38 cellular contexts compared by ENCODE assay signal in the genomic region with DNA sequence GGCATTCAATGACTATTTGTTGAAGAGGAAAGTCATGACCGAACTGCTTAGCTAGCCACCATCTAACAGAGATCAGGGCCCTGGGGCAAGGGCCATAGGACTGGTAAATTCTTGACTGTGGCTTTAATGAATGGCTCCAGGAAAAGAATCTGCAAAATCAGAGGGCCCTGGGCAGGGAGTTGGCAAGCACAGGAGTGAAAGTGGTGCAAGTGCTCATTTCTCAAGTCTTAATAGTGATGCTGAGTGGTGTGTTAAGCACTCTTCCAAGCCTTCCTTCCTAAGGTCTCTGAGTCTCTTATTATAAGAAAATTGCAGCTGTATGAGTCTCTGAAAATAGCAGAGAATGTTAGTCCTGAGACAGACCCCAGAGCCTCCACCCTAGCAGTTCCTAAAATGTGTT.
"Had no signal": no experiment of that assay in that cellular context is flagged by ENCODE, and none has a peak within 500 bp of the region (broad histone marks: within the 10 kb centered on the region; RNA-seq: fewer than 3 reads in every experiment).

No MANE protein-coding gene starts in this region.

- H3K4me3 ChIP-seq: ascending aorta, cardiac muscle cell had no signal

- FAIRE-seq: bronchial epithelial cell, TTC549 had no signal

- ATAC-seq: activated CD4-positive, alpha-beta T cell treated with anti-CD3 and anti-CD28 coated beads for 36 hours; activated CD4-positive, CD25-positive, alpha-beta regulatory T cell treated with anti-CD3 and anti-CD28 coated beads, Interleukin-2, amount 50 U/mL, for 24 hours; activated CD8-positive, alpha-beta memory T cell treated with anti-CD3 and anti-CD28 coated beads, Interleukin-2, amount 10 ng/mL, durations not matched to agents 7 days and 5 days; activated CD8-positive, alpha-beta T cell treated with anti-CD3 and anti-CD28 coated beads, Interleukin-2, amount 10 ng/mL, durations not matched to agents 7 days and 5 days; activated naive CD8-positive, alpha-beta T cell treated with anti-CD3 and anti-CD28 coated beads, Interleukin-2, amount 50 U/mL, for 24 hours; activated T-cell treated with anti-CD3 and anti-CD28 coated beads, Interleukin-2, amount 50 U/mL, for 4 hours; WTC11 had no signal

- H3K4me3 Mint-ChIP-seq: activated CD4-positive, alpha-beta memory T cell treated with anti-CD3 and anti-CD28 coated beads, Interleukin-2, amount 10 ng/mL, durations not matched to agents 7 days and 5 days; activated CD4-positive, alpha-beta T cell treated with anti-CD3 and anti-CD28 coated beads for 36 hours; activated CD4-positive, alpha-beta T cell treated with anti-CD3 and anti-CD28 coated beads, Interleukin-2, amount 10 ng/mL, durations not matched to agents 7 days and 5 days; activated CD8-positive, alpha-beta memory T cell treated with anti-CD3 and anti-CD28 coated beads, Interleukin-2, amount 10 ng/mL, durations not matched to agents 7 days and 5 days; activated CD8-positive, alpha-beta T cell treated with anti-CD3 and anti-CD28 coated beads, Interleukin-2, amount 10 ng/mL, durations not matched to agents 7 days and 5 days; activated naive CD4-positive, alpha-beta T cell treated with anti-CD3 and anti-CD28 coated beads, Interleukin-2, amount 10 ng/mL, durations not matched to agents 7 days and 5 days; activated naive CD4-positive, alpha-beta T cell treated with anti-CD3 and anti-CD28 coated beads, Interleukin-2, amount 50 U/mL, for 24 hours; activated naive CD8-positive, alpha-beta T cell; activated naive CD8-positive, alpha-beta T cell treated with anti-CD3 and anti-CD28 coated beads, Interleukin-2, amount 10 ng/mL, durations not matched to agents 7 days and 5 days; activated naive CD8-positive, alpha-beta T cell treated with anti-CD3 and anti-CD28 coated beads, Interleukin-2, amount 50 U/mL, for 24 hours; activated T-cell treated with anti-CD3 and anti-CD28 coated beads, Interleukin-2, amount 50 U/mL, for 4 hours; brain; T-helper 1 cell treated with Interleukin-12 subunit alpha and Interleukin-12 subunit beta and Interleukin-4 antibody, amounts not matched to agents 30 μg/mL and 1 μg/mL, for 36 hours; T-helper 2 cell treated with Interferon-gamma antibody and Interleukin-4, amounts not matched to agents 5 μg/mL and 100 μg/mL, for 36 hours; WTC11 had no signal

- H3K27ac ChIP-seq: ascending aorta, cardiac muscle cell, VCaP had no signal

- H3K36me3 Mint-ChIP-seq: activated naive CD4-positive, alpha-beta T cell treated with anti-CD3 and anti-CD28 coated beads, Interleukin-2, amount 10 ng/mL, durations not matched to agents 7 days and 5 days; activated naive CD4-positive, alpha-beta T cell treated with anti-CD3 and anti-CD28 coated beads, Interleukin-2, amount 50 U/mL, for 24 hours; activated naive CD8-positive, alpha-beta T cell treated with anti-CD3 and anti-CD28 coated beads, Interleukin-2, amount 10 ng/mL, durations not matched to agents 7 days and 5 days; brain; WTC11 had no signal

- H3K27me3 Mint-ChIP-seq: activated naive CD4-positive, alpha-beta T cell treated with anti-CD3 and anti-CD28 coated beads, Interleukin-2, amount 10 ng/mL, durations not matched to agents 7 days and 5 days; activated naive CD8-positive, alpha-beta T cell treated with anti-CD3 and anti-CD28 coated beads, Interleukin-2, amount 10 ng/mL, durations not matched to agents 7 days and 5 days had no signal

- H3K9me3 ChIP-seq: ascending aorta had no signal

- H3K27ac Mint-ChIP-seq: activated CD4-positive, alpha-beta memory T cell treated with anti-CD3 and anti-CD28 coated beads, Interleukin-2, amount 10 ng/mL, durations not matched to agents 7 days and 5 days; activated CD4-positive, alpha-beta T cell treated with anti-CD3 and anti-CD28 coated beads for 36 hours; activated CD4-positive, alpha-beta T cell treated with anti-CD3 and anti-CD28 coated beads, Interleukin-2, amount 10 ng/mL, durations not matched to agents 7 days and 5 days; activated CD8-positive, alpha-beta memory T cell treated with anti-CD3 and anti-CD28 coated beads, Interleukin-2, amount 10 ng/mL, durations not matched to agents 7 days and 5 days; activated CD8-positive, alpha-beta T cell treated with anti-CD3 and anti-CD28 coated beads, Interleukin-2, amount 10 ng/mL, durations not matched to agents 7 days and 5 days; activated naive CD4-positive, alpha-beta T cell treated with anti-CD3 and anti-CD28 coated beads, Interleukin-2, amount 10 ng/mL, durations not matched to agents 7 days and 5 days; activated naive CD8-positive, alpha-beta T cell; activated naive CD8-positive, alpha-beta T cell treated with anti-CD3 and anti-CD28 coated beads, Interleukin-2, amount 50 U/mL, for 24 hours; activated T-helper 2 cell treated with anti-CD3 and anti-CD28 coated beads, Interferon-gamma antibody, Interleukin-2, Interleukin-4, amounts not matched to agents 10 μg/mL and 5 μg/mL and 100 μg/mL, durations not matched to agents 14 hours and 24 hours and 36 hours; brain; T-helper 1 cell treated with Interleukin-12 subunit alpha and Interleukin-12 subunit beta and Interleukin-4 antibody, amounts not matched to agents 30 μg/mL and 1 μg/mL, for 36 hours; T-helper 2 cell treated with Interferon-gamma antibody and Interleukin-4, amounts not matched to agents 5 μg/mL and 100 μg/mL, for 36 hours; WTC11 had no signal

- DNase-seq: activated CD4-positive, alpha-beta memory T cell treated with anti-CD3 and anti-CD28 coated beads, Interleukin-2, amount 10 ng/mL, durations not matched to agents 7 days and 5 days; activated CD4-positive, alpha-beta T cell treated with anti-CD3 and anti-CD28 coated beads for 1 hour; activated CD4-positive, alpha-beta T cell treated with anti-CD3 and anti-CD28 coated beads for 36 hours; activated CD4-positive, alpha-beta T cell treated with anti-CD3 and anti-CD28 coated beads for 48 hours; activated CD4-positive, alpha-beta T cell treated with anti-CD3 and anti-CD28 coated beads, Interleukin-2, amount 10 ng/mL, durations not matched to agents 7 days and 5 days; activated CD4-positive, alpha-beta T cell treated with anti-CD3 and anti-CD28 coated beads, Interleukin-2, amount 50 U/mL, for 48 hours; activated CD4-positive, CD25-positive, alpha-beta regulatory T cell; activated CD8-positive, alpha-beta memory T cell treated with anti-CD3 and anti-CD28 coated beads for 24 hours; activated CD8-positive, alpha-beta memory T cell treated with anti-CD3 and anti-CD28 coated beads, Interleukin-2, amount 10 ng/mL, durations not matched to agents 7 days and 5 days; activated CD8-positive, alpha-beta memory T cell treated with anti-CD3 and anti-CD28 coated beads, Interleukin-2, amount 50 U/mL, for 48 hours; activated CD8-positive, alpha-beta T cell treated with anti-CD3 and anti-CD28 coated beads, Interleukin-2, amount 10 ng/mL, durations not matched to agents 7 days and 5 days; activated effector memory CD4-positive, alpha-beta T cell treated with Interleukin-2 at 50 U/mL for 16 hours; activated gamma-delta T cell; activated naive CD4-positive, alpha-beta T cell treated with anti-CD3 and anti-CD28 coated beads, Interleukin-2, amount 10 ng/mL, durations not matched to agents 7 days and 5 days; activated naive CD4-positive, alpha-beta T cell treated with Interleukin-2 at 50 U/mL for 16 hours; activated naive CD8-positive, alpha-beta T cell treated with anti-CD3 and anti-CD28 coated beads, Interleukin-2, amount 10 ng/mL, durations not matched to agents 7 days and 5 days; activated naive CD8-positive, alpha-beta T cell treated with anti-CD3 and anti-CD28 coated beads, Interleukin-2, amount 50 U/mL, for 24 hours; activated T-cell treated with anti-CD3 and anti-CD28 coated beads, Interleukin-2, amount 50 U/mL, for 4 hours; amygdala; anterior cingulate cortex; caudate nucleus; SW 1271; T-helper 1 cell; T-helper 2 cell; T-helper 9 cell had no signal

- H3K27me3 ChIP-seq: ascending aorta had no signal

- H3K9me3 Mint-ChIP-seq: activated CD4-positive, alpha-beta memory T cell treated with anti-CD3 and anti-CD28 coated beads, Interleukin-2, amount 10 ng/mL, durations not matched to agents 7 days and 5 days; activated naive CD4-positive, alpha-beta T cell treated with anti-CD3 and anti-CD28 coated beads, Interleukin-2, amount 10 ng/mL, durations not matched to agents 7 days and 5 days; activated naive CD4-positive, alpha-beta T cell treated with anti-CD3 and anti-CD28 coated beads, Interleukin-2, amount 50 U/mL, for 24 hours; activated naive CD8-positive, alpha-beta T cell treated with anti-CD3 and anti-CD28 coated beads, Interleukin-2, amount 10 ng/mL, durations not matched to agents 7 days and 5 days; activated naive CD8-positive, alpha-beta T cell treated with anti-CD3 and anti-CD28 coated beads, Interleukin-2, amount 50 U/mL, for 24 hours; activated T-cell treated with anti-CD3 and anti-CD28 coated beads, Interleukin-2, amount 50 U/mL, for 4 hours; T-helper 1 cell treated with Interleukin-12 subunit alpha and Interleukin-12 subunit beta and Interleukin-4 antibody, amounts not matched to agents 30 μg/mL and 1 μg/mL, for 36 hours; WTC11 had no signal

- H3K4me1 ChIP-seq: ascending aorta had no signal

- H3K36me3 ChIP-seq: ascending aorta, cardiac muscle cell had no signal
